In the genomic region with DNA sequence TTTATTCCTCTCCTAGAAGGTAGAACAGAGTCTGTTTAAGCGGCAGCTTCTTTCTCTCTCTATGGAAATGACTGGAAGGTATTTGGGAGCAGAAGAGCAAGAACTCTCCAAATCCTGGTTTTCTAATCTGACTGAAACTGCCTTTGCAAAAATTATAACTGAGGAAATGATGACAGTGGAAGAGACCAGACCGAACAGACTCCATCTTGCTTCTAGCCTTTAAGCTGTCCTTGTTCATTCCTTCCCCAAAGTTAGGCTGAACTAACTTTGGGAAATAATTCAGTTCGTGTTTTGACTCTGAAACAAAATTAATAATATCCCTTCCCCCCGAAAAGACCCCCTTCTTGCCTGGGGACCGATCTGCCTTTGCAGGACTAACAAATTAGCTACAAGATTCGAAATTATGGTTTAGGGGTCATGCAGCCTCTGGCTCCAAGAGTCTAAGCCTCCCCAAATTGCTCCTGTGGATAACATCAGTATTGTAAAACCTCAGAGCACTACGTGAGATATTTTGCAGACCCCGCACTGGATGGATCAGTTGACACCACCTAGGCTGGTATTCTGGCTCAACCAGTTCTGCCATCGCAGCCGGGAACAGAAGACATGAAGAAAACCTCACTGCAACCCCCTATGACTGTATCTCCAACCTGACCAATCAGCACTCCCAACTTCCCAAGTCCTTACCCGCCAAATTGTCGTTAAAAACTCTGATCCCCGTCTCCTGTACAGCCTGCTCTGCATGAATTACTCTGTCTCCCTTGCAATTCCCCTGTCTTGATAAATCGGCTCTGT, we compare ENCODE assay signal across 20 cellular contexts. TPM values are rescaled to one million over a fixed set of nuclear protein-coding genes. Genes with fewer than 3 reads are reported as not detected.
A peak's percentile ranks its signal among the peaks of the same experiment; 100 is the strongest.
DNase-seq lines count a peak whose midpoint lies in the region; ATAC-seq, FAIRE-seq and TF ChIP-seq lines count a peak whose summit lies in the region.
"Had no signal": no experiment of that assay in that cellular context is flagged by ENCODE, and none has a peak within 500 bp of the region (broad histone marks: within the 10 kb centered on the region; RNA-seq: fewer than 3 reads in every experiment).

No MANE protein-coding gene starts in this region.

- POLR2A ChIA-PET in T-cell (lab: Charles Lee): no interaction called here
- POLR2A ChIA-PET in H1 (lab: Charles Lee; ENCODE audit: partially characterized antibody): interaction anchor here (0.7 to 3.5 kb wide), 7 partner anchors 13 to 151 kb away, joined by 3 to 14 read pairs (median 4); partner anchors contain the start of gene ISCU
- POLR2A ChIA-PET in HEK293T (lab: Yijun Ruan, JAX): interaction anchor here (1.0 to 1.9 kb wide), 2 partner anchors 57 kb away, joined by 3 to 10 read pairs; partner anchors contain the start of gene ISCU

- TF ChIP-seq POLR2A in H1 (IDR thresholded peaks at IDR 0.05; ENCODE audit: control extremely low read depth in 1 of 2, low read depth in 2 of 2, low read length in 2 of 2): no peak

- H3K27ac ChIP-seq in H1 (ENCODE audit: low read depth, low read length) (no peak overlapping the region), right atrium auricular region (no peak overlapping the region)
- H3K27ac ChIP-seq: breast epithelium, gastrocnemius medialis, stomach had no signal

- TF ChIP-seq EP300 in H1 (IDR thresholded peaks at IDR 0.05; ENCODE audit: borderline replicate concordance in 1 of 2, low read depth in 2 of 2, low read length in 2 of 2): no peak

- peaks cover 51% of the 10 kb centered on the region for H3K36me3 Mint-ChIP-seq in activated T-cell treated with anti-CD3 and anti-CD28 coated beads, Interleukin-2, amount 50 U/mL, for 24 hours (ENCODE audit: low read depth)
- H3K36me3 Mint-ChIP-seq in T-cell: peaks cover 45% of the 10 kb centered on the region
- peaks cover 80% of the 10 kb centered on the region for H3K36me3 Mint-ChIP-seq in stimulated activated effector memory CD8-positive, alpha-beta T cell treated with anti-CD3 and anti-CD28 coated beads, Interleukin-12 subunit alpha, Interleukin-12 subunit beta, amount 100 ng/mL, for 72 hours
- peaks cover 73% of the 10 kb centered on the region for H3K36me3 Mint-ChIP-seq in T-helper 2 cell treated with Interferon-gamma antibody and Interleukin-4, amounts not matched to agents 5 μg/mL and 100 μg/mL, for 36 hours (ENCODE audit: low read depth)

- TF ChIP-seq RAD21 in H1 (IDR thresholded peaks at IDR 0.05 in 1 of 2, conservative IDR thresholded peaks at IDR 0.05 in 1 of 2; ENCODE audit: low read depth in 2 of 2, low read length in 2 of 2): no peak

- H3K23me2 ChIP-seq in H1 (ENCODE audit: low read depth, low read length): no peaks in the 10 kb centered on the region

- H2BK15ac ChIP-seq in H1 (ENCODE audit: low read length): 0 out of 2 replicates have a peak overlapping the region, but pooled peaks have one; percentile 6

- no peak overlapping the region for H3K4me3 Mint-ChIP-seq in activated T-cell treated with anti-CD3 and anti-CD28 coated beads, Interleukin-2, amount 50 U/mL, for 24 hours
- no peak overlapping the region for H3K4me3 Mint-ChIP-seq in T-cell
- H3K4me3 Mint-ChIP-seq in stimulated activated effector memory CD8-positive, alpha-beta T cell treated with anti-CD3 and anti-CD28 coated beads, Interleukin-12 subunit alpha, Interleukin-12 subunit beta, amount 100 ng/mL, for 72 hours: no peak overlapping the region
- no peak overlapping the region for H3K4me3 Mint-ChIP-seq in T-helper 2 cell treated with Interferon-gamma antibody and Interleukin-4, amounts not matched to agents 5 μg/mL and 100 μg/mL, for 36 hours

- H3K79me2 ChIP-seq in H1 (ENCODE audit: control insufficient read depth in 1 of 2, insufficient read depth in 2 of 2, low read length in 2 of 2): no peaks in the 10 kb centered on the region

- no peak overlapping the region for H3K4me3 ChIP-seq in H1 (ENCODE audit: extremely low read depth in 1 of 4, insufficient read depth in 2 of 4, low read depth in 3 of 4, low read length in 4 of 4)
- no peak overlapping the region for H3K4me3 ChIP-seq in right atrium auricular region
- H3K4me3 ChIP-seq: breast epithelium, gastrocnemius medialis, stomach had no signal

- H2AK5ac ChIP-seq in H1 (ENCODE audit: low read depth, low read length): no peak overlapping the region

- DNase-seq in activated T-cell treated with anti-CD3 and anti-CD28 coated beads, Interleukin-2, amount 50 U/mL, for 24 hours: no peak
- no peak for DNase-seq in activated T-cell treated with anti-CD3 and anti-CD28 coated beads, Interleukin-2, amount 50 U/mL, for 1 hour
- no peak for DNase-seq in T-cell
- DNase-seq in H1 (ENCODE audit: low read depth in 1 of 2, low spot score in 2 of 2): no peak
- DNase-seq in stimulated activated effector memory CD8-positive, alpha-beta T cell treated with anti-CD3 and anti-CD28 coated beads, Interleukin-12 subunit alpha, Interleukin-12 subunit beta, amount 100 ng/mL, for 72 hours (ENCODE audit: low spot score in 2 of 2): no peak
- DNase-seq in T-helper 2 cell treated with Interferon-gamma antibody and Interleukin-4, amounts not matched to agents 5 μg/mL and 100 μg/mL, for 36 hours (ENCODE audit: low spot score): no peak
- DNase-seq in right atrium auricular region (ENCODE audit: low spot score): no peak
- DNase-seq in HEK293T (ENCODE audit: extremely low spot score): no peak
- DNase-seq: C1 segment of cervical spinal cord, dermis blood vessel endothelial cell, erythroblast, gastrocnemius medialis, GOT3, KG1, NCI-H1092 treated with DMSO at 0.1 percent for 48 hours, NCI-H526, SHP77 treated with DMSO at 0.1 percent for 48 hours, stomach, T-helper 2 cell had no signal

- no peak for FAIRE-seq in H1 (lab: Jason Lieb, UNC)

- 85% methylated on average over 14 of the region's 14 CpGs; no CpG with 5 or more reads in 1 of the 2 experiments for WGBS in H1 (ENCODE audit: extremely low coverage in 1 of 2, insufficient coverage in 1 of 2, insufficient read length in 1 of 2, insufficient replicate concordance in 2 of 2, low coverage in 1 of 2, low lambda C conversion rate in 2 of 2, missing lambda C conversion rate in 1 of 2), 2 experiments

- no peak overlapping the region for H3K4ac ChIP-seq in H1 (replicated peaks; ENCODE audit: insufficient read length, low read depth, low read length)

- no peak for ATAC-seq in T-cell (replicated peaks in 1 of 4)
- no peak for ATAC-seq in stimulated activated effector memory CD8-positive, alpha-beta T cell treated with anti-CD3 and anti-CD28 coated beads, Interleukin-12 subunit alpha, Interleukin-12 subunit beta, amount 100 ng/mL, for 72 hours
- ATAC-seq: gastrocnemius medialis had no signal

- TF ChIP-seq CTCF in H1 (IDR thresholded peaks at IDR 0.05; ENCODE audit: control extremely low read depth in 1 of 3, insufficient read depth in 1 of 3, low read depth in 1 of 3, low read length in 3 of 3) (no peak), right atrium auricular region (IDR thresholded peaks at IDR 0.05) (no peak)

- H3K27me3 ChIP-seq in H1 (replicated peaks in 1 of 4; ENCODE audit: control insufficient read depth in 3 of 4, extremely low read depth in 1 of 4, insufficient read depth in 3 of 4, low read length in 3 of 4) (no peaks in the 10 kb centered on the region), right atrium auricular region (no peaks in the 10 kb centered on the region)
- H3K27me3 ChIP-seq: breast epithelium, gastrocnemius medialis, stomach had no signal

- no peak overlapping the region for H3K56ac ChIP-seq in H1 (replicated peaks; ENCODE audit: insufficient read length, low read depth, low read length)

- H4K5ac ChIP-seq in H1 (ENCODE audit: insufficient read length, low read depth, low read length): no peak overlapping the region

- H3K79me1 ChIP-seq in H1 (ENCODE audit: low read depth, low read length): no peaks in the 10 kb centered on the region

- no peaks in the 10 kb centered on the region for H3K27me3 Mint-ChIP-seq in activated T-cell treated with anti-CD3 and anti-CD28 coated beads, Interleukin-2, amount 50 U/mL, for 24 hours
- no peaks in the 10 kb centered on the region for H3K27me3 Mint-ChIP-seq in T-cell
- no peaks in the 10 kb centered on the region for H3K27me3 Mint-ChIP-seq in T-helper 2 cell treated with Interferon-gamma antibody and Interleukin-4, amounts not matched to agents 5 μg/mL and 100 μg/mL, for 36 hours (ENCODE audit: low read depth)

- no peak overlapping the region for H3K4me2 ChIP-seq in H1 (ENCODE audit: insufficient read depth in 1 of 2, low read depth in 2 of 2, low read length in 2 of 2)

- CTCF ChIA-PET in T-cell (lab: Charles Lee) (interaction anchor here (0.6 to 5.0 kb wide), 14 partner anchors 10 to 1068 kb away, joined by 3 to 140 read pairs (median 8); partner anchors contain the start of genes ISCU (in 2 of the 2), SART3 (in 1 of the 2) and SELPLG (in 1 of the 2)), H1 (lab: Charles Lee; ENCODE audit: partially characterized antibody) (interaction anchor here (0.6 to 22.5 kb wide), 15 partner anchors 9 to 331 kb away, joined by 3 to 523 read pairs (median 8); partner anchors contain the start of genes ISCU, SART3, SELPLG and TMEM119), HEK293T (lab: Yijun Ruan, JAX) (interaction anchor here (0.7 kb wide), 1 partner anchor 52 kb away, joined by 3 read pairs; no protein-coding TSS in a partner anchor)

- H4K91ac ChIP-seq in H1 (replicated peaks; ENCODE audit: insufficient read length, low read length): no peak overlapping the region

- H3K23ac ChIP-seq in H1 (ENCODE audit: insufficient read length): no peak overlapping the region

- H2BK20ac ChIP-seq in H1 (ENCODE audit: low read length): no peak overlapping the region

- H2BK12ac ChIP-seq in H1 (ENCODE audit: low read depth, low read length): no peak overlapping the region

- no peak overlapping the region for H2BK5ac ChIP-seq in H1 (ENCODE audit: low read depth, low read length)

- no peak overlapping the region for H3K9ac ChIP-seq in H1 (replicated peaks in 1 of 4; ENCODE audit: extremely low read depth in 1 of 4, low read depth in 3 of 4, low read length in 3 of 4)

- no peak overlapping the region for H2BK120ac ChIP-seq in H1 (replicated peaks; ENCODE audit: low read depth, low read length)

- H3K4me1 Mint-ChIP-seq in activated T-cell treated with anti-CD3 and anti-CD28 coated beads, Interleukin-2, amount 50 U/mL, for 24 hours (ENCODE audit: low read depth): peaks cover 48% of the 10 kb centered on the region
- H3K4me1 Mint-ChIP-seq in T-cell: peaks cover 69 to 92% (median 72%) of the 10 kb centered on the region in 3 donors
- H3K4me1 Mint-ChIP-seq in stimulated activated effector memory CD8-positive, alpha-beta T cell treated with anti-CD3 and anti-CD28 coated beads, Interleukin-12 subunit alpha, Interleukin-12 subunit beta, amount 100 ng/mL, for 72 hours: peaks cover 75% of the 10 kb centered on the region
- H3K4me1 Mint-ChIP-seq in T-helper 2 cell treated with Interferon-gamma antibody and Interleukin-4, amounts not matched to agents 5 μg/mL and 100 μg/mL, for 36 hours (ENCODE audit: low read depth): peaks cover 35% of the 10 kb centered on the region

- H3K18ac ChIP-seq in H1 (ENCODE audit: extremely low read depth, low read length): no peak overlapping the region

- H3K9me3 Mint-ChIP-seq in activated T-cell treated with anti-CD3 and anti-CD28 coated beads, Interleukin-2, amount 50 U/mL, for 24 hours: peaks cover 12% of the 10 kb centered on the region
- peaks cover 0 to 6% (median 0%) of the 10 kb centered on the region in 3 donors for H3K9me3 Mint-ChIP-seq in T-cell
- peaks cover 4% of the 10 kb centered on the region for H3K9me3 Mint-ChIP-seq in stimulated activated effector memory CD8-positive, alpha-beta T cell treated with anti-CD3 and anti-CD28 coated beads, Interleukin-12 subunit alpha, Interleukin-12 subunit beta, amount 100 ng/mL, for 72 hours
- peaks cover 12% of the 10 kb centered on the region for H3K9me3 Mint-ChIP-seq in T-helper 2 cell treated with Interferon-gamma antibody and Interleukin-4, amounts not matched to agents 5 μg/mL and 100 μg/mL, for 36 hours

- no peaks in the 10 kb centered on the region for H4K20me1 ChIP-seq in H1 (replicated peaks in 1 of 2; ENCODE audit: control insufficient read depth in 1 of 2, insufficient read depth in 2 of 2, low read length in 2 of 2)

- no peak overlapping the region for H3K14ac ChIP-seq in H1 (ENCODE audit: insufficient read length)

- H2AFZ ChIP-seq in H1 (ENCODE audit: low read length): peak overlapping the region; percentile 82

- H3K27ac Mint-ChIP-seq in activated T-cell treated with anti-CD3 and anti-CD28 coated beads, Interleukin-2, amount 50 U/mL, for 24 hours: peak overlapping the region; percentile 32
- peak overlapping the region; percentile 41 to 75 for H3K27ac Mint-ChIP-seq in T-cell
- H3K27ac Mint-ChIP-seq in stimulated activated effector memory CD8-positive, alpha-beta T cell treated with anti-CD3 and anti-CD28 coated beads, Interleukin-12 subunit alpha, Interleukin-12 subunit beta, amount 100 ng/mL, for 72 hours: peak overlapping the region; percentile 96
- no peak overlapping the region for H3K27ac Mint-ChIP-seq in T-helper 2 cell treated with Interferon-gamma antibody and Interleukin-4, amounts not matched to agents 5 μg/mL and 100 μg/mL, for 36 hours

- H3K4me1 ChIP-seq in H1 (replicated peaks in 1 of 4; ENCODE audit: control insufficient read depth in 3 of 4, insufficient read depth in 4 of 4, low read length in 3 of 4): peaks cover 0 to 5% (median under 1%) of the 10 kb centered on the region in 4 experiments; a peak in 2 of 7 replicates
- H3K4me1 ChIP-seq in right atrium auricular region: peaks cover 0 to 28% of the 10 kb centered on the region in 2 donors
- H3K4me1 ChIP-seq: breast epithelium, gastrocnemius medialis had no signal

- H4K8ac ChIP-seq in H1 (ENCODE audit: extremely low read depth, insufficient read depth, low read length): peak overlapping the region; percentile 69; the same call in 1 of the 2 replicates

- H3K9me3 ChIP-seq in H1 (ENCODE audit: insufficient read depth in 2 of 2, low read depth in 1 of 2, low read length in 1 of 2) (no peaks in the 10 kb centered on the region; a peak in 2 of 4 replicates), right atrium auricular region (no peaks in the 10 kb centered on the region)
- H3K9me3 ChIP-seq: breast epithelium, gastrocnemius medialis, stomach had no signal

- H3K36me3 ChIP-seq in H1 (ENCODE audit: control insufficient read depth in 2 of 4, insufficient read depth in 4 of 4, low read length in 3 of 4) (no peaks in the 10 kb centered on the region), right atrium auricular region (no peaks in the 10 kb centered on the region)
- H3K36me3 ChIP-seq: breast epithelium, gastrocnemius medialis had no signal

RNA-seq across cellular contexts. Expression of gene SELPLG, which starts 14.1 kb away (rescaled TPM):
- total RNA-seq in T-cell: 100 to 1,000 TPM; 102 to 220 (median 215) TPM
- 0.13 TPM in 1 of 2 replicates, not detected in the other for total RNA-seq in H1 (2021; fragmentation: NEBNext Ultra II Directional; extraction: Animal tissue kit (Norgen Biotek cat#: 25700))
- 0.18 and 0.19 TPM in 2 replicates for polyA plus RNA-seq in H1 (2011; rRNA removed)
- 0.09 TPM for polyA plus RNA-seq in H1 (2011; cell fraction: cytosol; rRNA removed)
- 0.09 TPM for polyA plus RNA-seq in H1 (2011; cell fraction: nucleus; rRNA removed)
- 0.09 TPM in 1 of 4 replicates, not detected in the others for polyA plus RNA-seq in H1 (2012, experiment 1 of 2)
- polyA plus RNA-seq in H1 (2012, experiment 2 of 2): not detected
- polyA plus RNA-seq in H1 (2013, experiment 1 of 2): 0.08 TPM
- 0.06 TPM for polyA plus RNA-seq in H1 (2013, experiment 2 of 2)
- 0.10 TPM in 1 of 2 replicates, not detected in the other for polyA minus RNA-seq in H1 (2011; rRNA and poly(A)+ RNA removed)
- polyA minus RNA-seq in H1 (2011; cell fraction: cytosol; rRNA and poly(A)+ RNA removed): not detected
- polyA minus RNA-seq in H1 (2011; cell fraction: nucleus; rRNA and poly(A)+ RNA removed): not detected
- 1 to 10 TPM; 3.7 to 7.7 TPM for total RNA-seq in right atrium auricular region

RNA-seq across cellular contexts. Expression of gene TMEM119, which starts 21.7 kb away (rescaled TPM):
- total RNA-seq in T-cell (1 to 10 TPM in 2 of 5 donors, under 1 TPM in 3; 0.13 to 3.9 (median 0.98) TPM), right atrium auricular region (1 to 10 TPM; 1.8 to 5.5 TPM)
- 0.48 and 0.61 TPM in 2 replicates for total RNA-seq in H1 (2021; fragmentation: NEBNext Ultra II Directional; extraction: Animal tissue kit (Norgen Biotek cat#: 25700))
- polyA plus RNA-seq in H1 (2011; rRNA removed): 0.35 TPM in 2 replicates
- polyA plus RNA-seq in H1 (2011; cell fraction: cytosol; rRNA removed): 0.41 TPM
- 0.27 TPM for polyA plus RNA-seq in H1 (2011; cell fraction: nucleus; rRNA removed)
- polyA plus RNA-seq in H1 (2012, experiment 1 of 2): 0.16 to 0.42 TPM (median 0.24 TPM) in 4 replicates
- 0.26 TPM for polyA plus RNA-seq in H1 (2012, experiment 2 of 2)
- 0.55 TPM for polyA plus RNA-seq in H1 (2013, experiment 1 of 2)
- polyA plus RNA-seq in H1 (2013, experiment 2 of 2): 0.68 TPM
- polyA minus RNA-seq in H1 (2011; rRNA and poly(A)+ RNA removed): not detected in 2 replicates
- not detected for polyA minus RNA-seq in H1 (2011; cell fraction: cytosol; rRNA and poly(A)+ RNA removed)
- polyA minus RNA-seq in H1 (2011; cell fraction: nucleus; rRNA and poly(A)+ RNA removed): not detected

RNA-seq across cellular contexts. Expression of gene ISCU, which starts 57.2 kb away (rescaled TPM):
- total RNA-seq in T-cell (100 to 1,000 TPM; 108 to 190 (median 130) TPM), right atrium auricular region (100 to 1,000 TPM; 421 to 433 TPM)
- total RNA-seq in H1 (2021; fragmentation: NEBNext Ultra II Directional; extraction: Animal tissue kit (Norgen Biotek cat#: 25700)): 78.1 and 82.3 TPM in 2 replicates
- 54.5 and 72.1 TPM in 2 replicates for polyA plus RNA-seq in H1 (2011; rRNA removed)
- 78.1 TPM for polyA plus RNA-seq in H1 (2011; cell fraction: cytosol; rRNA removed)
- 62.2 TPM for polyA plus RNA-seq in H1 (2011; cell fraction: nucleus; rRNA removed)
- 90.4 to 92.7 TPM (median 91.1 TPM) in 4 replicates for polyA plus RNA-seq in H1 (2012, experiment 1 of 2)
- polyA plus RNA-seq in H1 (2012, experiment 2 of 2): 48.9 TPM
- polyA plus RNA-seq in H1 (2013, experiment 1 of 2): 70.5 TPM
- polyA plus RNA-seq in H1 (2013, experiment 2 of 2): 70.7 TPM
- 43.8 and 59.1 TPM in 2 replicates for polyA minus RNA-seq in H1 (2011; rRNA and poly(A)+ RNA removed)
- 19.7 TPM for polyA minus RNA-seq in H1 (2011; cell fraction: cytosol; rRNA and poly(A)+ RNA removed)
- polyA minus RNA-seq in H1 (2011; cell fraction: nucleus; rRNA and poly(A)+ RNA removed): 42.0 TPM

RNA-seq across cellular contexts. Expression of gene SART3, which starts 58.6 kb away (rescaled TPM):
- 100 to 1,000 TPM in 1 of 5 donors, 10 to 100 TPM in 4; 76.3 to 107 (median 84.9) TPM for total RNA-seq in T-cell
- total RNA-seq in H1 (2021; fragmentation: NEBNext Ultra II Directional; extraction: Animal tissue kit (Norgen Biotek cat#: 25700)): 89.6 and 103 TPM in 2 replicates
- polyA plus RNA-seq in H1 (2011; rRNA removed): 16.0 and 21.4 TPM in 2 replicates
- polyA plus RNA-seq in H1 (2011; cell fraction: cytosol; rRNA removed): 38.1 TPM
- polyA plus RNA-seq in H1 (2011; cell fraction: nucleus; rRNA removed): 57.9 TPM
- polyA plus RNA-seq in H1 (2012, experiment 1 of 2): 66.9 to 81.1 TPM (median 74.1 TPM) in 4 replicates
- polyA plus RNA-seq in H1 (2012, experiment 2 of 2): 10.3 TPM
- polyA plus RNA-seq in H1 (2013, experiment 1 of 2): 46.8 TPM
- 41.7 TPM for polyA plus RNA-seq in H1 (2013, experiment 2 of 2)
- polyA minus RNA-seq in H1 (2011; rRNA and poly(A)+ RNA removed): 53.9 and 54.8 TPM in 2 replicates
- 43.7 TPM for polyA minus RNA-seq in H1 (2011; cell fraction: cytosol; rRNA and poly(A)+ RNA removed)
- polyA minus RNA-seq in H1 (2011; cell fraction: nucleus; rRNA and poly(A)+ RNA removed): 142 TPM
- total RNA-seq in right atrium auricular region: 10 to 100 TPM; 33.4 to 44.4 TPM

Comparison
In these comparisons a context has a peak if more than half of its experiments do, and no peak if none do; other contexts are left out.
1. RNA of gene SELPLG, which starts 14.1 kb away (total RNA-seq): 102 to 220 TPM in T-cell; 3.7 to 7.7 TPM in right atrium auricular region and 0.13 TPM in H1; every median in the first group is over 10 times any median in the second.
2. POLR2A ChIA-PET loops: an anchor here in H1 (0.7 to 3.5 kb wide) and HEK293T (1.0 to 1.9 kb wide); none called in T-cell.